12 cellular contexts compared by ENCODE assay signal in genomic region chr3:25863560-25863959, GRCh38.
A peak's percentile ranks its signal among the peaks of the same experiment; 100 is the strongest.
DNase-seq lines count a peak whose midpoint lies in the region; ATAC-seq, FAIRE-seq and TF ChIP-seq lines count a peak whose summit lies in the region.
"Had no signal": no experiment of that assay in that cellular context is flagged by ENCODE, and none has a peak within 500 bp of the region (broad histone marks: within the 10 kb centered on the region; RNA-seq: fewer than 3 reads in every experiment).

No MANE protein-coding gene starts in this region.

- POLR2A ChIA-PET in HepG2 (lab: Yijun Ruan, JAX): no interaction called here
- POLR2A ChIA-PET in WTC11 (lab: Charles Lee): no interaction called here

- intact Hi-C loops in HepG2 (cut with micrococcal nuclease; ENCODE audit: unreplicated experiment): no loop called here
- intact Hi-C loops in right lobe of liver (cut with DNase I): no loop called here

- H3K4me2 ChIP-seq in HepG2 (ENCODE audit: low read depth, low read length) (no peak overlapping the region), Karpas-422 (ENCODE audit: low read depth, low read length, poor library complexity, severe bottlenecking) (no peak overlapping the region)

- TF ChIP-seq EP300 in HepG2 (IDR thresholded peaks at IDR 0.05; ENCODE audit: low read depth in 2 of 2, low read length in 2 of 2) (no peak), HepG2 (CRISPR knock-in tag; IDR thresholded peaks at IDR 0.05; ENCODE audit: borderline replicate concordance) (no peak)

- DNase-seq in HepG2 (ENCODE audit: low spot score) (no peak), right lobe of liver (no peak), WTC11 (ENCODE audit: low spot score) (no peak), type B pancreatic cell (ENCODE audit: extremely low spot score, unreplicated experiment) (no peak), Karpas-422 (no peak)
- no peak for DNase-seq in stimulated activated naive CD4-positive, alpha-beta T cell treated with Interleukin-2 at 50 U/mL for 16 hours (lab: John Stamatoyannopoulos, UW)
- DNase-seq: KG1, NCI-H774 had no signal

- H2AFZ ChIP-seq in HepG2 (ENCODE audit: low read length): no peak overlapping the region
- no peak overlapping the region for H2AFZ ChIP-seq in Karpas-422 (ENCODE audit: low read length)

- ATAC-seq in HepG2 (peak; percentile 72; the same call in 2 of the 3 replicates), right lobe of liver (no peak), HG03045 (IDR thresholded peaks at IDR 0.05; ENCODE audit: unreplicated experiment) (peak; percentile 35), WTC11 (peak; percentile 71), GM21786 (IDR thresholded peaks at IDR 0.05; ENCODE audit: unreplicated experiment) (no peak)
- ATAC-seq: left lobe of liver had no signal

- no peaks in the 10 kb centered on the region for H3K9me2 ChIP-seq in Karpas-422 (replicated peaks; ENCODE audit: insufficient read depth, low read length)

- H4K20me1 ChIP-seq in HepG2 (ENCODE audit: insufficient read depth, low read length) (no peaks in the 10 kb centered on the region), Karpas-422 (ENCODE audit: insufficient read depth, low read depth, low read length) (no peaks in the 10 kb centered on the region)

- no peaks in the 10 kb centered on the region for H3K79me2 ChIP-seq in HepG2 (ENCODE audit: insufficient read depth, low read length)
- H3K79me2 ChIP-seq in Karpas-422 (ENCODE audit: low read length): no peaks in the 10 kb centered on the region

- no peak for TF ChIP-seq RAD21 in HepG2 (CRISPR knock-in tag; IDR thresholded peaks at IDR 0.05)

- no peak overlapping the region for H3K27ac ChIP-seq in HepG2 (ENCODE audit: extremely low read length, insufficient read depth, low read length)
- H3K27ac ChIP-seq in right lobe of liver: no peak overlapping the region
- H3K27ac ChIP-seq in Karpas-422 (ENCODE audit: low read length): no peak overlapping the region
- H3K27ac ChIP-seq: epithelial cell of prostate had no signal

- H3K27me3 Mint-ChIP-seq in WTC11 (ENCODE audit: low read depth): no peaks in the 10 kb centered on the region
- H3K27me3 Mint-ChIP-seq in type B pancreatic cell: no peaks in the 10 kb centered on the region

- H3K4me1 ChIP-seq in HepG2 (ENCODE audit: insufficient read depth, low read length) (no peaks in the 10 kb centered on the region), right lobe of liver (no peaks in the 10 kb centered on the region), Karpas-422 (ENCODE audit: low read length) (peaks cover 8% of the 10 kb centered on the region; the same call in 1 of the 2 replicates)

- H3K9me3 Mint-ChIP-seq in WTC11 (peaks cover 24% of the 10 kb centered on the region), type B pancreatic cell (no peaks in the 10 kb centered on the region)

- in situ Hi-C loops in HepG2 (cut with HindIII; ENCODE audit: extremely low pct_ligation_motif_present, low pct_unique_long_range_greater_than_20kb): no loop called here

- H3K4me3 Mint-ChIP-seq in WTC11 (no peak overlapping the region), type B pancreatic cell (no peak overlapping the region)

- CTCF ChIA-PET in HepG2 (lab: Yijun Ruan, JAX; ENCODE audit: low intra/inter-chr PET ratio, low total read pairs): no interaction called here
- CTCF ChIA-PET in WTC11 (lab: Charles Lee): no interaction called here

- H3K27me3 ChIP-seq in HepG2 (ENCODE audit: control insufficient read depth in 1 of 2, insufficient read depth in 2 of 2, low read length in 2 of 2): no peaks in the 10 kb centered on the region
- no peaks in the 10 kb centered on the region for H3K27me3 ChIP-seq in right lobe of liver
- no peaks in the 10 kb centered on the region for H3K27me3 ChIP-seq in Karpas-422 (ENCODE audit: low read length)

- H3K4me3 ChIP-seq in HepG2 (replicated peaks in 1 of 3; ENCODE audit: insufficient read depth in 1 of 3, low read depth in 2 of 3, low read length in 3 of 3) (no peak overlapping the region), right lobe of liver (no peak overlapping the region), Karpas-422 (ENCODE audit: low read length) (no peak overlapping the region)

- TF ChIP-seq POLR2A in HepG2 (IDR thresholded peaks at IDR 0.05; ENCODE audit: insufficient read depth in 1 of 2, low read depth in 2 of 2, low read length in 2 of 2) (no peak), right lobe of liver (IDR thresholded peaks at IDR 0.05) (no peak)

- BruUV-seq in HepG2 (replicated peaks; lab: Mats Ljungman, UMichigan): no TSS peak

- FAIRE-seq in HepG2 (lab: Jason Lieb, UNC): no peak

- H3K36me3 ChIP-seq in HepG2 (replicated peaks in 1 of 2; ENCODE audit: control insufficient read depth in 1 of 2, insufficient read depth in 2 of 2, low read length in 2 of 2) (no peaks in the 10 kb centered on the region), right lobe of liver (no peaks in the 10 kb centered on the region), Karpas-422 (ENCODE audit: insufficient read depth, low read length) (no peaks in the 10 kb centered on the region)

- H3K9me3 ChIP-seq in HepG2 (ENCODE audit: low read length) (peaks cover 4% of the 10 kb centered on the region; the same call in 1 of the 2 replicates), right lobe of liver (no peaks in the 10 kb centered on the region), Karpas-422 (ENCODE audit: low read length) (no peaks in the 10 kb centered on the region)

- H3K9ac ChIP-seq in HepG2 (ENCODE audit: insufficient read depth, low read depth, low read length) (no peak overlapping the region), Karpas-422 (ENCODE audit: low read length) (no peak overlapping the region)

- H3K36me3 Mint-ChIP-seq in WTC11 (peaks cover 16% of the 10 kb centered on the region), type B pancreatic cell (no peaks in the 10 kb centered on the region)

- no peak for TF ChIP-seq CTCF in HepG2 (CRISPR knock-in tag; IDR thresholded peaks at IDR 0.05)
- TF ChIP-seq CTCF in right lobe of liver (IDR thresholded peaks at IDR 0.05): no peak
- TF ChIP-seq CTCF in WTC11 (IDR thresholded peaks at IDR 0.05): no peak
- peak; percentile 60 for TF ChIP-seq CTCF in type B pancreatic cell (conservative IDR thresholded peaks at IDR 0.05)

- H3K27ac Mint-ChIP-seq in WTC11 (no peak overlapping the region; the same call in 1 of the 2 replicates), type B pancreatic cell (no peak overlapping the region)

- H3K4me1 Mint-ChIP-seq in WTC11 (peaks cover 17% of the 10 kb centered on the region), type B pancreatic cell (ENCODE audit: unreplicated experiment) (no peaks in the 10 kb centered on the region)

TF ChIP-seq in HepG2, 621 proteins besides CTCF, POLR2A, EP300 and RAD21:
- TF ChIP-seq MTA1 (CRISPR knock-in tag; IDR thresholded peaks at IDR 0.05; ENCODE audit: borderline replicate concordance) (no peak), POGK (CRISPR knock-in tag; conservative IDR thresholded peaks at IDR 0.05) (no peak), ZNF431 (CRISPR knock-in tag; IDR thresholded peaks at IDR 0.05; ENCODE audit: borderline replicate concordance, low read depth) (no peak)

TF ChIP-seq in WTC11, 78 proteins besides CTCF, POLR2A, EP300 and RAD21 (continues in another document):
- TF ChIP-seq TP53 (CRISPR knock-in tag; IDR thresholded peaks at IDR 0.05): no peak
- no peak for TF ChIP-seq ZNF263 (CRISPR knock-in tag; IDR thresholded peaks at IDR 0.05; ENCODE audit: low read depth)
- TF ChIP-seq ETV6 (CRISPR knock-in tag; IDR thresholded peaks at IDR 0.05): no peak
- TF ChIP-seq PRDM15 (CRISPR knock-in tag; IDR thresholded peaks at IDR 0.05): no peak
- TF ChIP-seq USF2 (CRISPR knock-in tag; IDR thresholded peaks at IDR 0.05): no peak

Comparison
In these comparisons a context has a peak if more than half of its experiments do, and no peak if none do; other contexts are left out.
1. ATAC-seq: peak in HepG2 (single experiment), HG03045 (single experiment) and WTC11 (single experiment); none in right lobe of liver (0 of 4) and GM21786 (single experiment).